In the genomic region with DNA sequence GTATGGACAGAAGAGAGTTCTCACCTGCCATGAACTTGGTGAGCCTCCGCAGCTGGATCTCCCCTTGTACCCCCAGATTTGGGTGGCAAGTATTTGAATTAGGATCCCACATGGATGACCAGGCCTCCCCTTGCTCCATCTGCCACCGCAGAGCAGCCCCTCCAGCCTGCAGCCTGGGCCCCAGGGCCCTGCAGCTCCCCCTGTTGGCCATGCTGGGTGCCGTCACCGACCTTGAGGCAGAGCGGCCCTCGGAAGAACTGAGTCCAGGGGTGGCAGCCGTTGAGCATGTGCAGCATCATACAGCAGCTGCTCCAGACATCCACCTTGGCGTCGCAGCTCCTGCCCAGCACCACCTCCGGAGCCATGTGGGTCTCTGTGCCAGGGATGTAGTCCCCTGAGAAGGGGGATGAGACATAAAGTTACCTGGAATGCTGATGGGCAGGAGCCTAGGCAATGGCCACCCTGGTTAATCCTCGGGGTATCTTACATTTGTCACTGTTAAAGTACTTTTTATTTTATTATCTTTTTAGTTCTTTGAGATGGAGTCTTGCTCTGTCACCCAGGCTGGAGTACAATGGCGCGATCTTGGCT, we compare ENCODE assay signal across 8 cellular contexts. TPM values are rescaled to one million over a fixed set of nuclear protein-coding genes. Genes with fewer than 3 reads are reported as not detected.
A peak's percentile ranks its signal among the peaks of the same experiment; 100 is the strongest.
DNase-seq lines count a peak whose midpoint lies in the region; ATAC-seq and TF ChIP-seq lines count a peak whose summit lies in the region.

No MANE protein-coding gene starts in this region.

- H3K4me3 ChIP-seq in heart left ventricle: no peak overlapping the region

- H3K9me3 ChIP-seq in heart left ventricle: no peaks in the 10 kb centered on the region

- no peak for TF ChIP-seq POLR2A in heart left ventricle (IDR thresholded peaks at IDR 0.05)

- peaks cover 0 to 6% (median 0%) of the 10 kb centered on the region in 12 donors for H3K4me1 ChIP-seq in heart left ventricle

- peaks cover 20% of the 10 kb centered on the region for H3K4me1 Mint-ChIP-seq in activated CD4-positive, alpha-beta T cell treated with anti-CD3 and anti-CD28 coated beads, Interleukin-2, amount 10 ng/mL, durations not matched to agents 24 days and 14 days
- peaks cover 0 to 3% of the 10 kb centered on the region in 2 donors for H3K4me1 Mint-ChIP-seq in effector memory CD8-positive, alpha-beta T cell (ENCODE audit: low read depth in 2 of 2)

- intact Hi-C loops in heart left ventricle (cut with DNase I): loop anchor here in 2 of 10 donors (2.0 to 5.0 kb wide), 2 partner anchors 49 to 52 kb away; partner anchors contain the start of gene FMNL1 (in 1 of the 2)
- intact Hi-C loops in cardiac septum (cut with DNase I): no loop called here
- intact Hi-C loops in activated CD4-positive, alpha-beta T cell treated with anti-CD3 and anti-CD28 coated beads, Interleukin-2, amount 10 ng/mL, durations not matched to agents 24 days and 14 days (cut with micrococcal nuclease): loop anchor here (1.0 kb wide), 1 partner anchor 52 kb away; no protein-coding TSS in a partner anchor

- peak; percentile 18 to 60 (median 46) for TF ChIP-seq CTCF in heart left ventricle (IDR thresholded peaks at IDR 0.05)

- H3K27ac Mint-ChIP-seq in activated CD4-positive, alpha-beta T cell treated with anti-CD3 and anti-CD28 coated beads, Interleukin-2, amount 10 ng/mL, durations not matched to agents 24 days and 14 days: peak overlapping the region; percentile 45
- no peak overlapping the region for H3K27ac Mint-ChIP-seq in effector memory CD8-positive, alpha-beta T cell

- H3K27me3 Mint-ChIP-seq in activated CD4-positive, alpha-beta T cell treated with anti-CD3 and anti-CD28 coated beads, Interleukin-2, amount 10 ng/mL, durations not matched to agents 24 days and 14 days: no peaks in the 10 kb centered on the region
- H3K27me3 Mint-ChIP-seq in effector memory CD8-positive, alpha-beta T cell: no peaks in the 10 kb centered on the region

- H3K27me3 ChIP-seq in heart left ventricle: no peaks in the 10 kb centered on the region

- H3K36me3 ChIP-seq in heart left ventricle: peaks cover 0 to 88% (median 86%) of the 10 kb centered on the region in 9 donors

- 76 to 79% (median 77%) methylated on average over 12 to 13 of the region's 13 CpGs for WGBS in heart left ventricle, 4 donors

- H3K27ac ChIP-seq in heart left ventricle: no peak overlapping the region

- H3K36me3 Mint-ChIP-seq in activated CD4-positive, alpha-beta T cell treated with anti-CD3 and anti-CD28 coated beads, Interleukin-2, amount 10 ng/mL, durations not matched to agents 24 days and 14 days (ENCODE audit: low read depth): peaks cover 67% of the 10 kb centered on the region
- peaks cover 76% of the 10 kb centered on the region for H3K36me3 Mint-ChIP-seq in effector memory CD8-positive, alpha-beta T cell (ENCODE audit: insufficient read depth)

- H3K9me3 Mint-ChIP-seq in activated CD4-positive, alpha-beta T cell treated with anti-CD3 and anti-CD28 coated beads, Interleukin-2, amount 10 ng/mL, durations not matched to agents 24 days and 14 days: no peaks in the 10 kb centered on the region
- no peaks in the 10 kb centered on the region for H3K9me3 Mint-ChIP-seq in effector memory CD8-positive, alpha-beta T cell

- no peak overlapping the region for H3K4me3 Mint-ChIP-seq in activated CD4-positive, alpha-beta T cell treated with anti-CD3 and anti-CD28 coated beads, Interleukin-2, amount 10 ng/mL, durations not matched to agents 24 days and 14 days
- H3K4me3 Mint-ChIP-seq in effector memory CD8-positive, alpha-beta T cell: no peak overlapping the region

- no peak for DNase-seq in heart left ventricle
- no peak for DNase-seq in cardiac septum (ENCODE audit: low spot score)
- DNase-seq in activated CD4-positive, alpha-beta T cell treated with anti-CD3 and anti-CD28 coated beads, Interleukin-2, amount 10 ng/mL, durations not matched to agents 24 days and 14 days: peak; percentile 86
- peak; percentile 38 to 45 (median 43) for DNase-seq in effector memory CD8-positive, alpha-beta T cell
- peak; percentile 54 for DNase-seq in stimulated activated CD4-positive, alpha-beta T cell treated with anti-CD3 and anti-CD28 coated beads, Interleukin-12 subunit alpha, Interleukin-12 subunit beta, amount 100 ng/mL, for 4 hours

- peak in 3 of 4 donors; percentile 21 to 54 (median 29) for ATAC-seq in heart left ventricle
- ATAC-seq in effector memory CD8-positive, alpha-beta T cell (replicated peaks): peak; percentile 63
- no peak for ATAC-seq in HG03159 (IDR thresholded peaks at IDR 0.05; ENCODE audit: unreplicated experiment)
- no peak for ATAC-seq in HG02981 (IDR thresholded peaks at IDR 0.05; ENCODE audit: unreplicated experiment)
- ATAC-seq in HG02938 (IDR thresholded peaks at IDR 0.05; ENCODE audit: unreplicated experiment): no peak

RNA-seq across cellular contexts. Expression of gene SPATA32, which starts 9.0 kb away (rescaled TPM):
- not detected for total RNA-seq in heart left ventricle
- polyA plus RNA-seq in heart left ventricle: not detected
- total RNA-seq in cardiac septum: not detected
- total RNA-seq in activated CD4-positive, alpha-beta T cell treated with anti-CD3 and anti-CD28 coated beads, Interleukin-2, amount 10 ng/mL, durations not matched to agents 24 days and 14 days: 0.28 and 0.40 TPM in 2 replicates

RNA-seq across cellular contexts. Expression of gene MAP3K14, which starts 45.9 kb away (rescaled TPM):
- total RNA-seq in heart left ventricle: 10 to 100 TPM in 8 of 9 donors, 1 to 10 TPM in 1; 9.9 to 21.9 (median 12.7) TPM
- polyA plus RNA-seq in heart left ventricle: 10 to 100 TPM in 1 of 2 donors, 1 to 10 TPM in 1; 9.0 to 11.2 TPM
- total RNA-seq in cardiac septum: 14.6 TPM
- total RNA-seq in activated CD4-positive, alpha-beta T cell treated with anti-CD3 and anti-CD28 coated beads, Interleukin-2, amount 10 ng/mL, durations not matched to agents 24 days and 14 days: 57.4 and 61.0 TPM in 2 replicates

RNA-seq across cellular contexts. Expression of gene FMNL1, which starts 49.2 kb away (rescaled TPM):
- total RNA-seq in heart left ventricle (10 to 100 TPM in 5 of 9 donors, 1 to 10 TPM in 4; 6.4 to 52.8 (median 10.3) TPM), cardiac septum (12.2 TPM)
- polyA plus RNA-seq in heart left ventricle: 1 to 10 TPM; 5.4 to 7.8 TPM
- 325 and 329 TPM in 2 replicates for total RNA-seq in activated CD4-positive, alpha-beta T cell treated with anti-CD3 and anti-CD28 coated beads, Interleukin-2, amount 10 ng/mL, durations not matched to agents 24 days and 14 days

Comparison
In these comparisons a context has a peak if more than half of its experiments do, and no peak if none do; other contexts are left out.
1. ATAC-seq: peak in heart left ventricle (3 of 4) and effector memory CD8-positive, alpha-beta T cell (single experiment); none in HG03159 (single experiment), HG02981 (single experiment) and HG02938 (single experiment).
2. DNase-seq: peak in activated CD4-positive, alpha-beta T cell treated with anti-CD3 and anti-CD28 coated beads, Interleukin-2, amount 10 ng/mL, durations not matched to agents 24 days and 14 days (single experiment), effector memory CD8-positive, alpha-beta T cell (3 of 3) and stimulated activated CD4-positive, alpha-beta T cell treated with anti-CD3 and anti-CD28 coated beads, Interleukin-12 subunit alpha, Interleukin-12 subunit beta, amount 100 ng/mL, for 4 hours (single experiment); none in heart left ventricle (0 of 5) and cardiac septum (single experiment).